In genomic region chr7:91091631-91092030, GRCh38 we compare ENCODE assay signal across 35 cellular contexts.
"Had no signal": no experiment of that assay in that cellular context is flagged by ENCODE, and none has a peak within 500 bp of the region (broad histone marks: within the 10 kb centered on the region; RNA-seq: fewer than 3 reads in every experiment).

No MANE protein-coding gene starts in this region.

- H3K9ac ChIP-seq: KMS-11 had no signal

- DNase-seq: Karpas-422, Kasumi-1, KG1, MG63, MM.1S, MV-4-11, NCI-H1048, NCI-H1092, NCI-H1092 treated with DMSO at 0.1 percent for 48 hours, NCI-H1105, NCI-H1105 treated with DMSO at 0.1 percent for 48 hours, NCI-H1417, NCI-H1417 treated with DMSO at 0.1 percent for 48 hours, NCI-H1436, NCI-H1436 treated with DMSO at 0.1 percent for 48 hours, NCI-H146, NCI-H1694, NCI-H1694 treated with DMSO at 0.1 percent for 48 hours, NCI-H187, NCI-H187 treated with DMSO at 0.1 percent for 48 hours, NCI-H1930, NCI-H2029, NCI-H2029 treated with DMSO at 0.1 percent for 48 hours, NCI-H2081, NCI-H2081 treated with DMSO at 0.1 percent for 48 hours, NCI-H2107, NCI-H2171, NCI-H2171 treated with DMSO at 0.1 percent for 48 hours, NCI-H2227 treated with DMSO at 0.1 percent for 48 hours, NCI-H226, NCI-H345, NCI-H446, NCI-H446 treated with DMSO at 0.1 percent for 48 hours, NCI-H510A had no signal

- H3K27ac ChIP-seq: KMS-11 had no signal

- H3K36me3 ChIP-seq: MG63 had no signal

- H3K27me3 ChIP-seq: MG63 had no signal

- H3K9me3 ChIP-seq: MG63 had no signal

- H3K4me3 ChIP-seq: MG63 had no signal
